In genomic region chr3:12994357-12994606, GRCh38 we compare ENCODE assay signal across 8 cellular contexts.
DNase-seq lines count a peak whose midpoint lies in the region; ATAC-seq, FAIRE-seq and TF ChIP-seq lines count a peak whose summit lies in the region.

No MANE protein-coding gene starts in this region.

- TF ChIP-seq POLR2A in A549 (IDR thresholded peaks at IDR 0.05; ENCODE audit: low read length), result peak; percentile 43

- no peak for TF ChIP-seq RAD21 in A549 (conservative IDR thresholded peaks at IDR 0.05 in 1 of 2, IDR thresholded peaks at IDR 0.05 in 1 of 2)

- H4K20me1 ChIP-seq in fibroblast of lung (ENCODE audit: control insufficient read depth, extremely low read depth, insufficient read depth, low read length), result no peaks in the 10 kb centered on the region
- H4K20me1 ChIP-seq in osteoblast (ENCODE audit: insufficient read depth, low read length), result peaks cover 11% of the 10 kb centered on the region

- H3K9me3 ChIP-seq in A549 (no peaks in the 10 kb centered on the region), SK-N-MC (ENCODE audit: low read depth, low read length) (no peaks in the 10 kb centered on the region), fibroblast of lung (ENCODE audit: control insufficient read depth, insufficient read depth, low read depth, low read length) (no peaks in the 10 kb centered on the region), osteoblast (ENCODE audit: low read depth, low read length) (no peaks in the 10 kb centered on the region)

- H3K27me3 ChIP-seq in fibroblast of lung (ENCODE audit: control insufficient read depth, insufficient read depth, low read length) (peaks cover 4% of the 10 kb centered on the region), osteoblast (ENCODE audit: insufficient read depth, low read length) (no peaks in the 10 kb centered on the region)

- H3K4me1 ChIP-seq in A549 (peaks cover 34% of the 10 kb centered on the region), fibroblast of lung (ENCODE audit: control insufficient read depth, extremely low read depth, insufficient read depth, low read length) (peaks cover 4% of the 10 kb centered on the region), osteoblast (ENCODE audit: insufficient read depth, low read length) (peaks cover 24% of the 10 kb centered on the region)

- H2AFZ ChIP-seq in fibroblast of lung (ENCODE audit: low read length), result peak overlapping the region; percentile 39
- H2AFZ ChIP-seq in osteoblast (ENCODE audit: low read length), result peak overlapping the region; percentile 93

- H3K79me2 ChIP-seq in fibroblast of lung (ENCODE audit: control insufficient read depth, insufficient read depth, low read length) (no peaks in the 10 kb centered on the region), osteoblast (ENCODE audit: insufficient read depth, low read length) (no peaks in the 10 kb centered on the region)

- H3K9ac ChIP-seq in SK-N-MC (ENCODE audit: insufficient read length), result no peak overlapping the region
- H3K9ac ChIP-seq in fibroblast of lung (ENCODE audit: insufficient read depth, low read length), result peak overlapping the region; percentile 34

- H3K4me2 ChIP-seq in A549, result peak overlapping the region; percentile 96
- peak overlapping the region; percentile 92 for H3K4me2 ChIP-seq in fibroblast of lung (ENCODE audit: extremely low read depth, insufficient read depth, low read length)
- H3K4me2 ChIP-seq in osteoblast (ENCODE audit: insufficient read depth, low read length), result peak overlapping the region; percentile 89

- POLR2A ChIA-PET in A549 (lab: Yijun Ruan, JAX), result no interaction called here

- TF ChIP-seq CTCF in A549 (IDR thresholded peaks at IDR 0.05), result no peak
- TF ChIP-seq CTCF in fibroblast of lung (conservative IDR thresholded peaks at IDR 0.05 in 1 of 2, IDR thresholded peaks at IDR 0.05 in 1 of 2; ENCODE audit: low read depth in 1 of 2, low read length in 2 of 2), result no peak
- TF ChIP-seq CTCF in osteoblast (IDR thresholded peaks at IDR 0.05; ENCODE audit: extremely low read depth, low read depth, low read length), result no peak

- FAIRE-seq in A549 (lab: Jason Lieb, UNC), result no peak

- H3K27ac ChIP-seq in A549, result peak overlapping the region; percentile 74 to 85
- no peak overlapping the region for H3K27ac ChIP-seq in SK-N-MC
- H3K27ac ChIP-seq in fibroblast of lung (ENCODE audit: insufficient read depth, low read length), result no peak overlapping the region
- peak overlapping the region; percentile 27 for H3K27ac ChIP-seq in osteoblast (ENCODE audit: low read depth, low read length)

- H3K36me3 ChIP-seq in SK-N-MC (ENCODE audit: insufficient read depth, low read length), result no peaks in the 10 kb centered on the region
- no peaks in the 10 kb centered on the region for H3K36me3 ChIP-seq in fibroblast of lung (ENCODE audit: control insufficient read depth, insufficient read depth, low read length)
- H3K36me3 ChIP-seq in osteoblast (ENCODE audit: insufficient read depth, low read length), result no peaks in the 10 kb centered on the region

- no CpG with 5 or more reads among the region's 25 CpGs for WGBS in A549 (ENCODE audit: missing lambda C conversion rate)

- DNase-seq in A549 (ENCODE audit: low read depth in 1 of 2, low spot score in 1 of 2), result peak; percentile 21 to 60
- no peak for DNase-seq in SK-N-MC (ENCODE audit: low read depth, low spot score)
- no peak for DNase-seq in fibroblast of lung (ENCODE audit: low read depth in 2 of 2)
- DNase-seq in osteoblast (ENCODE audit: insufficient read length, low spot score, missing footprints), result no peak
- no peak for DNase-seq in activated CD4-positive, CD25-positive, alpha-beta regulatory T cell (lab: John Stamatoyannopoulos, UW)

- CTCF ChIA-PET in A549 (lab: Yijun Ruan, JAX), result interaction anchor here (0.6 to 5.3 kb wide), 13 partner anchors 8 to 152 kb away, joined by 3 to 56 read pairs (median 8); partner anchors contain the start of gene RPL32

- H3K4me3 ChIP-seq in A549, result peak overlapping the region; percentile 84
- peak overlapping the region; percentile 74 for H3K4me3 ChIP-seq in SK-N-MC
- peak overlapping the region; percentile 61 to 71 (median 68) for H3K4me3 ChIP-seq in fibroblast of lung (replicated peaks in 1 of 4; ENCODE audit: control extremely low read depth in 1 of 4, insufficient read depth in 1 of 4, low read depth in 3 of 4, low read length in 4 of 4)
- peak overlapping the region; percentile 86 for H3K4me3 ChIP-seq in osteoblast (ENCODE audit: insufficient read depth, low read length)

- no peak for TF ChIP-seq EP300 in A549 (IDR thresholded peaks at IDR 0.05)

- ATAC-seq in A549 (peak; percentile 58 to 75), GM19372 (IDR thresholded peaks at IDR 0.05; ENCODE audit: low read depth, unreplicated experiment) (peak; percentile 33), GM21367 (IDR thresholded peaks at IDR 0.05; ENCODE audit: unreplicated experiment) (no peak), GM18517 (IDR thresholded peaks at IDR 0.05; ENCODE audit: unreplicated experiment) (no peak)

TF ChIP-seq in A549, 52 proteins besides CTCF, POLR2A, EP300 and RAD21:
- TF ChIP-seq NR3C1 (IDR thresholded peaks at IDR 0.05) (no peak), PHF8 (IDR thresholded peaks at IDR 0.05; ENCODE audit: borderline replicate concordance, low read depth) (no peak), NFE2L2 (conservative IDR thresholded peaks at IDR 0.05; ENCODE audit: low read length) (no peak), KDM1A (IDR thresholded peaks at IDR 0.05; ENCODE audit: low read depth) (no peak), REST (IDR thresholded peaks at IDR 0.05) (no peak), CHD2 (IDR thresholded peaks at IDR 0.05; ENCODE audit: low read length, partially characterized antibody) (no peak), MAX (IDR thresholded peaks at IDR 0.05) (no peak), JUNB (IDR thresholded peaks at IDR 0.05) (no peak), KDM5A (IDR thresholded peaks at IDR 0.05) (no peak), ZNF302 (CRISPR knock-in tag; IDR thresholded peaks at IDR 0.05) (no peak), FOSB (CRISPR knock-in tag; IDR thresholded peaks at IDR 0.05) (no peak), HDAC2 (IDR thresholded peaks at IDR 0.05) (no peak), EHF (CRISPR knock-in tag; IDR thresholded peaks at IDR 0.05) (no peak)

Comparison
In these comparisons a context has a peak if more than half of its experiments do, and no peak if none do; other contexts are left out.
1. ATAC-seq: peak in A549 (2 of 2) and GM19372 (single experiment); none in GM21367 (single experiment) and GM18517 (single experiment).
2. DNase-seq: peak in A549 (2 of 2); none in SK-N-MC (single experiment), fibroblast of lung (0 of 2), osteoblast (single experiment) and activated CD4-positive, CD25-positive, alpha-beta regulatory T cell (0 of 4).
3. H3K27ac ChIP-seq: peak in A549 (2 of 2) and osteoblast (single experiment); none in SK-N-MC (single experiment) and fibroblast of lung (single experiment).
4. Peak in every context shown above with its lines, with median percentiles within 50 percentile points of each other: H3K4me2 ChIP-seq and H3K4me3 ChIP-seq.